In genomic region chr20:37309941-37310590, GRCh38 we compare ENCODE assay signal across 19 cellular contexts. TPM values are rescaled to one million over a fixed set of nuclear protein-coding genes. Genes with fewer than 3 reads are reported as not detected.
A peak's percentile ranks its signal among the peaks of the same experiment; 100 is the strongest.
DNase-seq lines count a peak whose midpoint lies in the region; ATAC-seq and TF ChIP-seq lines count a peak whose summit lies in the region.
"Had no signal": no experiment of that assay in that cellular context is flagged by ENCODE, and none has a peak within 500 bp of the region (broad histone marks: within the 10 kb centered on the region; RNA-seq: fewer than 3 reads in every experiment).

No MANE protein-coding gene starts in this region.

- no peaks in the 10 kb centered on the region for H3K9me3 Mint-ChIP-seq in activated naive CD4-positive, alpha-beta T cell treated with anti-CD3 and anti-CD28 coated beads, Interleukin-2, amount 50 U/mL, for 72 hours
- H3K9me3 Mint-ChIP-seq in brain: no peaks in the 10 kb centered on the region
- H3K9me3 Mint-ChIP-seq: T-helper 1 cell treated with Interleukin-12 subunit alpha and Interleukin-12 subunit beta and Interleukin-4 antibody, amounts not matched to agents 30 μg/mL and 1 μg/mL, for 36 hours had no signal

- TF ChIP-seq CTCF in brain (conservative IDR thresholded peaks at IDR 0.05): no peak
- no peak for TF ChIP-seq CTCF in GM10266 (IDR thresholded peaks at IDR 0.05; ENCODE audit: control insufficient read depth, insufficient read depth, low read depth, missing control alignments)

- H3K4me1 ChIP-seq in mesodermal cell (ENCODE audit: control insufficient read depth, insufficient read depth, low read length, poor library complexity, severe bottlenecking) (peaks cover 30% of the 10 kb centered on the region), stomach smooth muscle (ENCODE audit: control insufficient read depth, insufficient read depth, low read length) (peaks cover 50% of the 10 kb centered on the region)

- peaks cover 60% of the 10 kb centered on the region for H3K36me3 ChIP-seq in mesodermal cell (ENCODE audit: control insufficient read depth, insufficient read depth, low read length)
- H3K36me3 ChIP-seq in stomach smooth muscle (ENCODE audit: control insufficient read depth in 2 of 2, insufficient read depth in 2 of 2, low read length in 2 of 2): peaks cover 9 to 16% of the 10 kb centered on the region in 2 donors

- H3K4me3 ChIP-seq in mesodermal cell (ENCODE audit: extremely low read depth, insufficient read depth, low read length, poor library complexity, severe bottlenecking) (no peak overlapping the region), stomach smooth muscle (ENCODE audit: low read length in 2 of 2) (no peak overlapping the region)
- H3K4me3 ChIP-seq: ascending aorta, gastrocnemius medialis had no signal

- peak in 1 of 2 donors; percentile 25 for DNase-seq in activated naive CD4-positive, alpha-beta T cell treated with anti-CD3 and anti-CD28 coated beads, Interleukin-2, amount 50 U/mL, for 72 hours (ENCODE audit: low spot score in 2 of 2)
- no peak for DNase-seq in activated naive CD4-positive, alpha-beta T cell treated with Interleukin-2 at 50 U/mL for 16 hours
- DNase-seq in hippocampal formation (lab: John Stamatoyannopoulos, UW) (no peak), GM10266 (ENCODE audit: extremely low spot score) (no peak), erythroblast (lab: John Stamatoyannopoulos, UW) (no peak)
- DNase-seq: activated CD4-positive, alpha-beta T cell treated with anti-CD3 and anti-CD28 coated beads for 48 hours; activated T-cell treated with anti-CD3 and anti-CD28 coated beads, Interleukin-2, amount 50 U/mL, for 48 hours; Calu3; effector CD4-positive, alpha-beta T cell; gastrocnemius medialis; NCI-H526 treated with DMSO at 0.1 percent for 48 hours had no signal

- H3K4me3 Mint-ChIP-seq in brain: no peak overlapping the region
- H3K4me3 Mint-ChIP-seq: T-helper 1 cell treated with Interleukin-12 subunit alpha and Interleukin-12 subunit beta and Interleukin-4 antibody, amounts not matched to agents 30 μg/mL and 1 μg/mL, for 36 hours had no signal

- no peaks in the 10 kb centered on the region for H3K36me3 Mint-ChIP-seq in activated naive CD4-positive, alpha-beta T cell treated with anti-CD3 and anti-CD28 coated beads, Interleukin-2, amount 50 U/mL, for 72 hours
- H3K36me3 Mint-ChIP-seq in brain: peaks cover 27% of the 10 kb centered on the region

- no peaks in the 10 kb centered on the region for H3K27me3 Mint-ChIP-seq in brain

- no peak for ATAC-seq in activated naive CD4-positive, alpha-beta T cell treated with anti-CD3 and anti-CD28 coated beads, Interleukin-2, amount 50 U/mL, for 72 hours
- ATAC-seq: gastrocnemius medialis had no signal

- H3K27ac ChIP-seq in mesodermal cell (ENCODE audit: low read depth, low read length, severe bottlenecking): peak overlapping the region; percentile 59
- peak overlapping the region; percentile 18 for H3K27ac ChIP-seq in stomach smooth muscle (ENCODE audit: low read length)
- H3K27ac ChIP-seq: ascending aorta, gastrocnemius medialis had no signal

- peaks cover 47% of the 10 kb centered on the region for H3K4me1 Mint-ChIP-seq in brain

- H3K9me3 ChIP-seq in mesodermal cell (ENCODE audit: control insufficient read depth, low read length) (no peaks in the 10 kb centered on the region), stomach smooth muscle (ENCODE audit: control insufficient read depth in 2 of 2, low read length in 2 of 2) (no peaks in the 10 kb centered on the region)
- H3K9me3 ChIP-seq: ascending aorta, gastrocnemius medialis had no signal

- H3K27me3 ChIP-seq in stomach smooth muscle (ENCODE audit: control insufficient read depth in 1 of 2, insufficient read depth in 2 of 2, low read length in 2 of 2): no peaks in the 10 kb centered on the region
- H3K27me3 ChIP-seq: ascending aorta, gastrocnemius medialis had no signal

- peak overlapping the region; percentile 56 to 74 for H3K27ac Mint-ChIP-seq in activated naive CD4-positive, alpha-beta T cell treated with anti-CD3 and anti-CD28 coated beads, Interleukin-2, amount 50 U/mL, for 72 hours
- peak overlapping the region; percentile 64 to 84 (median 71) for H3K27ac Mint-ChIP-seq in brain
- H3K27ac Mint-ChIP-seq: T-helper 1 cell treated with Interleukin-12 subunit alpha and Interleukin-12 subunit beta and Interleukin-4 antibody, amounts not matched to agents 30 μg/mL and 1 μg/mL, for 36 hours had no signal

- TF ChIP-seq POLR2A in erythroblast (IDR thresholded peaks at IDR 0.05; ENCODE audit: low read length): no peak

- no peak overlapping the region for H3K9ac ChIP-seq in stomach smooth muscle (ENCODE audit: low read length in 2 of 2)

- 94 to 97% methylated on average over 16 of the region's 16 CpGs for WGBS in mesodermal cell (ENCODE audit: insufficient coverage in 2 of 2), 2 experiments

RNA-seq across cellular contexts. Expression of gene MANBAL, which starts 20.6 kb away (rescaled TPM):
- 1 to 10 TPM; 7.8 to 9.8 TPM for total RNA-seq in activated naive CD4-positive, alpha-beta T cell treated with anti-CD3 and anti-CD28 coated beads, Interleukin-2, amount 50 U/mL, for 72 hours
- 164 TPM for polyA plus RNA-seq in brain (ENCODE audit: insufficient read depth, low read depth, low replicate concordance)
- 69.0 TPM for polyA plus RNA-seq in mesodermal cell (2013, experiment 1 of 2)
- polyA plus RNA-seq in mesodermal cell (2013, experiment 2 of 2): 60.5 TPM

RNA-seq across cellular contexts. Expression of gene SRC, which starts 35.9 kb away (rescaled TPM):
- total RNA-seq in activated naive CD4-positive, alpha-beta T cell treated with anti-CD3 and anti-CD28 coated beads, Interleukin-2, amount 50 U/mL, for 72 hours: 1 to 10 TPM; 5.4 to 8.3 TPM
- polyA plus RNA-seq in brain (ENCODE audit: insufficient read depth, low read depth, low replicate concordance): 60.3 TPM
- 97.8 TPM for polyA plus RNA-seq in mesodermal cell (2013, experiment 1 of 2)
- polyA plus RNA-seq in mesodermal cell (2013, experiment 2 of 2): 102 TPM

RNA-seq across cellular contexts. Expression of gene GHRH, which starts 48.5 kb away (rescaled TPM):
- not detected for total RNA-seq in activated naive CD4-positive, alpha-beta T cell treated with anti-CD3 and anti-CD28 coated beads, Interleukin-2, amount 50 U/mL, for 72 hours
- polyA plus RNA-seq in brain (ENCODE audit: insufficient read depth, low read depth, low replicate concordance): not detected
- not detected for polyA plus RNA-seq in mesodermal cell (2013, experiment 1 of 2)
- polyA plus RNA-seq in mesodermal cell (2013, experiment 2 of 2): not detected
- total RNA-seq: ascending aorta, Calu3, gastrocnemius medialis, HT1080 had no signal
- polyA plus RNA-seq: keratinocyte, neural cell had no signal
